32 cellular contexts compared by ENCODE assay signal in genomic region chr1:221625026-221625425, GRCh38.
"Had no signal": no experiment of that assay in that cellular context is flagged by ENCODE, and none has a peak within 500 bp of the region (broad histone marks: within the 10 kb centered on the region; RNA-seq: fewer than 3 reads in every experiment).

No MANE protein-coding gene starts in this region.

- H3K36me3 Mint-ChIP-seq: activated CD4-positive, alpha-beta memory T cell treated with anti-CD3 and anti-CD28 coated beads for 36 hours; activated CD8-positive, alpha-beta memory T cell treated with anti-CD3 and anti-CD28 coated beads, Interleukin-2, amount 10 ng/mL, durations not matched to agents 7 days and 5 days had no signal

- H3K36me3 ChIP-seq: esophagus muscularis mucosa, gastroesophageal sphincter, heart right ventricle had no signal

- H3K4me1 ChIP-seq: body of pancreas, heart right ventricle had no signal

- H3K27me3 Mint-ChIP-seq: activated CD4-positive, alpha-beta memory T cell treated with anti-CD3 and anti-CD28 coated beads for 36 hours; activated CD4-positive, alpha-beta T cell treated with anti-CD3 and anti-CD28 coated beads for 36 hours; activated naive CD8-positive, alpha-beta T cell; activated T-helper 17 cell treated with anti-CD3 and anti-CD28 coated beads, Interleukin-2, amount 50 U/mL, for 72 hours had no signal

- H3K9me3 Mint-ChIP-seq: activated CD4-positive, alpha-beta memory T cell treated with anti-CD3 and anti-CD28 coated beads for 36 hours; activated T-helper 17 cell treated with anti-CD3 and anti-CD28 coated beads, Interleukin-2, amount 50 U/mL, for 72 hours; effector memory CD8-positive, alpha-beta T cell; T-helper 2 cell treated with Interferon-gamma antibody and Interleukin-4, amounts not matched to agents 5 μg/mL and 100 μg/mL, for 36 hours had no signal

- H3K27ac Mint-ChIP-seq: activated CD4-positive, alpha-beta memory T cell treated with anti-CD3 and anti-CD28 coated beads for 36 hours; activated CD4-positive, alpha-beta T cell treated with anti-CD3 and anti-CD28 coated beads for 36 hours; activated CD4-positive, alpha-beta T cell treated with anti-CD3 and anti-CD28 coated beads, Interleukin-2, amount 10 ng/mL, durations not matched to agents 24 days and 14 days; activated CD8-positive, alpha-beta memory T cell treated with anti-CD3 and anti-CD28 coated beads, Interleukin-2, amount 10 ng/mL, durations not matched to agents 7 days and 5 days; activated CD8-positive, alpha-beta T cell treated with anti-CD3 and anti-CD28 coated beads, Interleukin-2, amount 10 ng/mL, durations not matched to agents 7 days and 5 days; activated naive CD8-positive, alpha-beta T cell; activated T-helper 17 cell treated with anti-CD3 and anti-CD28 coated beads, Interleukin-2, amount 50 U/mL, for 72 hours; effector memory CD8-positive, alpha-beta T cell; T-helper 17 cell; T-helper 2 cell treated with Interferon-gamma antibody and Interleukin-4, amounts not matched to agents 5 μg/mL and 100 μg/mL, for 36 hours had no signal

- H3K27ac ChIP-seq: body of pancreas, esophagus muscularis mucosa, gastroesophageal sphincter, heart right ventricle, hepatocyte had no signal

- H3K4me3 Mint-ChIP-seq: activated CD4-positive, alpha-beta memory T cell treated with anti-CD3 and anti-CD28 coated beads for 36 hours; activated CD4-positive, alpha-beta T cell treated with anti-CD3 and anti-CD28 coated beads for 36 hours; activated CD4-positive, alpha-beta T cell treated with anti-CD3 and anti-CD28 coated beads, Interleukin-2, amount 10 ng/mL, durations not matched to agents 24 days and 14 days; activated CD8-positive, alpha-beta memory T cell treated with anti-CD3 and anti-CD28 coated beads, Interleukin-2, amount 10 ng/mL, durations not matched to agents 7 days and 5 days; activated CD8-positive, alpha-beta T cell treated with anti-CD3 and anti-CD28 coated beads, Interleukin-2, amount 10 ng/mL, durations not matched to agents 7 days and 5 days; activated naive CD8-positive, alpha-beta T cell; activated T-helper 17 cell treated with anti-CD3 and anti-CD28 coated beads, Interleukin-2, amount 50 U/mL, for 72 hours; effector memory CD8-positive, alpha-beta T cell; T-helper 17 cell; T-helper 2 cell treated with Interferon-gamma antibody and Interleukin-4, amounts not matched to agents 5 μg/mL and 100 μg/mL, for 36 hours had no signal

- DNase-seq: activated CD4-positive, alpha-beta memory T cell treated with anti-CD3 and anti-CD28 coated beads for 36 hours; activated CD4-positive, alpha-beta T cell treated with anti-CD3 and anti-CD28 coated beads for 36 hours; activated CD4-positive, alpha-beta T cell treated with anti-CD3 and anti-CD28 coated beads, Interleukin-2, amount 10 ng/mL, durations not matched to agents 24 days and 14 days; activated CD4-positive, CD25-positive, alpha-beta regulatory T cell; activated CD4-positive, CD25-positive, alpha-beta regulatory T cell treated with anti-CD3 and anti-CD28 coated beads, Interleukin-2, amount 50 U/mL, for 72 hours; activated CD8-positive, alpha-beta memory T cell treated with anti-CD3 and anti-CD28 coated beads, Interleukin-2, amount 10 ng/mL, durations not matched to agents 7 days and 5 days; activated CD8-positive, alpha-beta memory T cell treated with anti-CD3 and anti-CD28 coated beads, Interleukin-2, amount 50 U/mL, for 4 hours; activated CD8-positive, alpha-beta T cell treated with anti-CD3 and anti-CD28 coated beads, Interleukin-2, amount 10 ng/mL, durations not matched to agents 7 days and 5 days; activated effector memory CD4-positive, alpha-beta T cell treated with Interleukin-2 at 50 U/mL for 16 hours; activated gamma-delta T cell treated with Interleukin-2 at 50 U/mL for 16 hours; activated naive CD4-positive, alpha-beta T cell treated with anti-CD3 and anti-CD28 coated beads, Interleukin-2, amount 50 U/mL, for 16 hours; activated naive CD4-positive, alpha-beta T cell treated with Interleukin-2 at 50 U/mL for 16 hours; activated T-cell treated with anti-CD3 and anti-CD28 coated beads, Interleukin-2, amount 50 U/mL, for 1 hour; amygdala; aorta; body of pancreas; caudate nucleus; cortex of kidney; dermis blood vessel endothelial cell; effector CD4-positive, alpha-beta T cell; effector memory CD8-positive, alpha-beta T cell; erythroblast; foreskin melanocyte; heart right ventricle; T-helper 17 cell; T1000 had no signal

- H3K9me3 ChIP-seq: body of pancreas, esophagus muscularis mucosa, gastroesophageal sphincter had no signal

- H3K4me3 ChIP-seq: body of pancreas, esophagus muscularis mucosa, gastroesophageal sphincter, heart right ventricle, hepatocyte had no signal

- H3K4me1 Mint-ChIP-seq: activated CD4-positive, alpha-beta T cell treated with anti-CD3 and anti-CD28 coated beads for 36 hours; activated CD4-positive, alpha-beta T cell treated with anti-CD3 and anti-CD28 coated beads, Interleukin-2, amount 10 ng/mL, durations not matched to agents 24 days and 14 days; activated CD8-positive, alpha-beta memory T cell treated with anti-CD3 and anti-CD28 coated beads, Interleukin-2, amount 10 ng/mL, durations not matched to agents 7 days and 5 days; activated T-helper 17 cell treated with anti-CD3 and anti-CD28 coated beads, Interleukin-2, amount 50 U/mL, for 72 hours; T-helper 17 cell had no signal

- ATAC-seq: activated CD4-positive, alpha-beta T cell treated with anti-CD3 and anti-CD28 coated beads for 36 hours; activated CD8-positive, alpha-beta memory T cell treated with anti-CD3 and anti-CD28 coated beads, Interleukin-2, amount 10 ng/mL, durations not matched to agents 7 days and 5 days; activated CD8-positive, alpha-beta T cell treated with anti-CD3 and anti-CD28 coated beads, Interleukin-2, amount 10 ng/mL, durations not matched to agents 7 days and 5 days; activated T-helper 17 cell treated with anti-CD3 and anti-CD28 coated beads, Interleukin-2, amount 50 U/mL, for 72 hours; body of pancreas; effector memory CD8-positive, alpha-beta T cell; gastroesophageal sphincter; heart right ventricle; T-helper 17 cell had no signal

- H3K27me3 ChIP-seq: body of pancreas, esophagus muscularis mucosa, gastroesophageal sphincter, heart right ventricle, hepatocyte had no signal
